Comparison of ENCODE assay signal across 1 cellular context in genomic region chr1:3483801-3484444, GRCh38.
TF ChIP-seq lines count a peak whose summit lies in the region.

No MANE protein-coding gene starts in this region.

TF ChIP-seq in K562, 482 proteins besides CTCF, POLR2A, EP300 and RAD21 (continued from another document and continues in another):
- TF ChIP-seq ZNF280B (CRISPR knock-in tag; IDR thresholded peaks at IDR 0.05) (no peak), XRCC5 (IDR thresholded peaks at IDR 0.05; ENCODE audit: low read depth, low read length) (peak; percentile 19; the same call in 1 of the 2 replicates), THRA (IDR thresholded peaks at IDR 0.05) (no peak), U2AF2 (optimal IDR thresholded peaks at IDR 0.05; ENCODE audit: low read depth, low read length) (no peak), ZNF318 (IDR thresholded peaks at IDR 0.05; ENCODE audit: borderline replicate concordance in 1 of 2, low read depth in 1 of 2) (no peak), ZNF609 (CRISPR knock-in tag; IDR thresholded peaks at IDR 0.05; ENCODE audit: borderline replicate concordance) (no peak), ZFP30 (CRISPR knock-in tag; IDR thresholded peaks at IDR 0.05; ENCODE audit: borderline replicate concordance) (no peak), NCOA2 (IDR thresholded peaks at IDR 0.05; ENCODE audit: partially characterized antibody in 2 of 2) (no peak), ZNF316 (IDR thresholded peaks at IDR 0.05) (no peak), PCBP1 (IDR thresholded peaks at IDR 0.05; ENCODE audit: low read depth, low read length, poor library complexity, severe bottlenecking) (no peak), PRDM10 (IDR thresholded peaks at IDR 0.05; ENCODE audit: partially characterized antibody) (no peak), ZNF431 (CRISPR knock-in tag; IDR thresholded peaks at IDR 0.05) (no peak), PBX2 (CRISPR knock-in tag; IDR thresholded peaks at IDR 0.05; ENCODE audit: low read depth) (0 out of 2 replicates have a peak, but pooled peaks have one; percentile 11), PBX2 (tag; conservative IDR thresholded peaks at IDR 0.05; ENCODE audit: low read depth) (no peak)
